1 cellular context compared by ENCODE assay signal in genomic region chr1:84642776-84643175, GRCh38.
TF ChIP-seq lines count a peak whose summit lies in the region.

No MANE protein-coding gene starts in this region.

TF ChIP-seq in K562, 482 proteins besides CTCF, POLR2A, EP300 and RAD21 (continued from another document):
- TF ChIP-seq KDM1A (IDR thresholded peaks at IDR 0.05) (peak in 1 of 2 experiments; percentile 17; a peak in 1 of 4 replicates), TCF3 (CRISPR knock-in tag; IDR thresholded peaks at IDR 0.05) (peak; percentile 74), SOX6 (IDR thresholded peaks at IDR 0.05) (peak; percentile 45), TAL1 (IDR thresholded peaks at IDR 0.05) (peak; percentile 59), ARID1B (IDR thresholded peaks at IDR 0.05) (peak; percentile 66), ZNF124 (CRISPR knock-in tag; IDR thresholded peaks at IDR 0.05) (no peak), ZNF75A (CRISPR knock-in tag; IDR thresholded peaks at IDR 0.05) (0 out of 2 replicates have a peak, but pooled peaks have one; percentile 32), HNRNPK (IDR thresholded peaks at IDR 0.05; ENCODE audit: low read depth, low read length, poor library complexity, severe bottlenecking) (no peak), NCOR1 (IDR thresholded peaks at IDR 0.05) (peak; percentile 39), CBFA2T2 (conservative IDR thresholded peaks at IDR 0.05) (peak; percentile 47; the same call in 1 of the 2 replicates), MEF2D (tag; conservative IDR thresholded peaks at IDR 0.05; ENCODE audit: low read depth) (0 out of 2 replicates have a peak, but pooled peaks have one; percentile 51), SMARCE1 (IDR thresholded peaks at IDR 0.05) (peak; percentile 27; the same call in 1 of the 2 replicates), ZFPM2 (CRISPR knock-in tag; IDR thresholded peaks at IDR 0.05) (no peak)
